Comparison of ENCODE assay signal across 7 cellular contexts in the genomic region with DNA sequence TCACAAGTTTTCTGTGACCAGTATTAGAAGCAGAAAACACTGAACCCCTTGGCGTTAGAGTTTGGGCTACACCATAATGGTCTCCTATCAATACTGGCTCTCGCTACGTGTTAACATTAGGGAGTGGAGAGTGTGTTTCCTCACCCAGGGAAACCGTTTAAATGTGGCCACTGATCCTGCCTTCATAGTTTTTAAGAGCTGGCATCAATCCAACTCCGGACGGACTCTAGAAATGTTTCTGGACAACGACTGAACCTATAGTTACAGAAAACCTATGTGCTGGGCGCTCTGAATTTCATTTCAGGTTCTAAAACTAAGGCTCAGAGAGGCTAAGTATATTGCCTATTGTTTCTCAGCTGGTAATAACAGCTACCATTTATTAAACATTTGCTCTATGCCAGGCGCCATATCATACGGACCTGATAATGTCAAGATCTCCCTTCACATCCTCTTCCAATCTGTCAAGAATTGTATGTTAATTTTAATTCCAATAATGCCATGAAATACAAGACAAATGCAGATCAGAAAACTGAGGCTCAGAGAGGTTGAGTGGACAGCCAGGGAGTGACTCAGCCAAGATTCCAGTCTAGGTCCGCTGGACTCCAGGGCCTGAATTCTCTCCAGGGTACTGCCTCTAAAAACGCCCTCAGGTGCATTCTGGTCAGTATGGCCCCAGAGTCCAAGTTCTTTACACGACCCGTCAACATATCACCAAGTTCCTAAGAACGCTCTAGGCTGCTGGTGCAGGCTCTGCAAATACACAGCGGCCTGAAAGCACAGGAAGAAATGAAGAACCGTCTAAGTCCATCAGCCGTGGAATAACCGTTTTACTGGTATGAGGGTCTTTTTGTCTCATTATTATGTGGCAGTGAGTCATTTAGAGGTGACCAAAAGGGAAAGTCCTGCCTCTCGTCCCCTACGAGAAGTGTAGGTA. TPM values are rescaled to one million over a fixed set of nuclear protein-coding genes. Genes with fewer than 3 reads are reported as not detected.
DNase-seq lines count a peak whose midpoint lies in the region; ATAC-seq, FAIRE-seq and TF ChIP-seq lines count a peak whose summit lies in the region.

No MANE protein-coding gene starts in this region.

- H3K9me3 Mint-ChIP-seq in astrocyte (ENCODE audit: unreplicated experiment): no peaks in the 10 kb centered on the region

- H3K4me1 ChIP-seq in astrocyte (ENCODE audit: insufficient read depth, low read length) (peaks cover 26% of the 10 kb centered on the region), spleen (peaks cover 0 to 61% (median 41%) of the 10 kb centered on the region in 6 donors)

- H3K9me3 ChIP-seq in KOPT-K1 (ENCODE audit: insufficient read depth, low read length, poor library complexity, severe bottlenecking) (no peaks in the 10 kb centered on the region), astrocyte (ENCODE audit: insufficient read depth, low read depth, low read length) (no peaks in the 10 kb centered on the region), spleen (no peaks in the 10 kb centered on the region)

- H3K4me3 Mint-ChIP-seq in astrocyte (ENCODE audit: unreplicated experiment): peak overlapping the region; percentile 92

- peak overlapping the region; percentile 99 for H3K27ac Mint-ChIP-seq in astrocyte (ENCODE audit: unreplicated experiment)

- intact Hi-C loops in spleen (cut with DNase I; ENCODE audit: low total_unique reads): loop anchor here (5.0 kb wide), 1 partner anchor 75 kb away; no protein-coding TSS in a partner anchor

- H3K27ac ChIP-seq in KOPT-K1 (ENCODE audit: low read depth, low read length, poor library complexity, severe bottlenecking): peak overlapping the region; percentile 97
- H3K27ac ChIP-seq in astrocyte (ENCODE audit: low read depth, low read length): peak overlapping the region; percentile 95
- H3K27ac ChIP-seq in spleen: peak overlapping the region; percentile 90 to 99 (median 98)

- TF ChIP-seq CTCF in astrocyte (IDR thresholded peaks at IDR 0.05; ENCODE audit: insufficient read depth, low read depth, low read length) (no peak), spleen (IDR thresholded peaks at IDR 0.05 in 8 of 11, conservative IDR thresholded peaks at IDR 0.05 in 3 of 11) (peak in 1 of 11 experiments; percentile 17)

- H3K79me2 ChIP-seq in astrocyte (ENCODE audit: insufficient read depth, low read length): peaks cover 35% of the 10 kb centered on the region

- no peak for TF ChIP-seq POLR2A in spleen (IDR thresholded peaks at IDR 0.05)

- DNase-seq in astrocyte (ENCODE audit: low read depth): peak; percentile 42
- DNase-seq in iPS-NIHi11 (ENCODE audit: low spot score): peak; percentile 9
- DNase-seq in spleen: no peak
- DNase-seq in COLO829 (ENCODE audit: low spot score): no peak

- no peaks in the 10 kb centered on the region for H3K27me3 Mint-ChIP-seq in astrocyte (ENCODE audit: low read depth, unreplicated experiment)

- H3K4me1 Mint-ChIP-seq in astrocyte (ENCODE audit: low read depth, unreplicated experiment): peaks cover 20% of the 10 kb centered on the region

- no peak for FAIRE-seq in astrocyte (lab: Jason Lieb, UNC)

- H3K36me3 Mint-ChIP-seq in astrocyte (ENCODE audit: low read depth, unreplicated experiment): no peaks in the 10 kb centered on the region

- ATAC-seq in HG02885 (IDR thresholded peaks at IDR 0.05; ENCODE audit: poor library complexity, unreplicated experiment): no peak

- 12 to 23% (median 15%) methylated on average over 19 to 21 of the region's 21 CpGs for WGBS in spleen, 5 donors

- H3K27me3 ChIP-seq in astrocyte (ENCODE audit: insufficient read depth, low read length) (no peaks in the 10 kb centered on the region), spleen (replicated peaks in 1 of 7) (no peaks in the 10 kb centered on the region)

- peak overlapping the region; percentile 62 for H3K4me3 ChIP-seq in GM08714 (ENCODE audit: low read length)
- peak overlapping the region; percentile 73 for H3K4me3 ChIP-seq in astrocyte (ENCODE audit: insufficient read depth, low read depth, low read length)
- H3K4me3 ChIP-seq in spleen: peak overlapping the region; percentile 54 to 97 (median 91)

- peaks cover 32% of the 10 kb centered on the region for H4K20me1 ChIP-seq in astrocyte (ENCODE audit: insufficient read depth, low read length)

- H2AFZ ChIP-seq in astrocyte (ENCODE audit: low read depth, low read length): peak overlapping the region; percentile 72

- peak overlapping the region; percentile 91 for H3K4me2 ChIP-seq in astrocyte (ENCODE audit: low read length)

- H3K36me3 ChIP-seq in KOPT-K1 (ENCODE audit: insufficient read depth, low read length) (0 out of 2 replicates have a peak, but pooled peaks cover 9% of the 10 kb centered on the region), astrocyte (ENCODE audit: insufficient read depth, low read length) (no peaks in the 10 kb centered on the region), spleen (no peaks in the 10 kb centered on the region)

- peak overlapping the region; percentile 90 for H3K9ac ChIP-seq in astrocyte (ENCODE audit: low read length)

RNA-seq across cellular contexts. Expression of gene ASXL1, which starts 0.9 kb away (rescaled TPM):
- total RNA-seq in astrocyte (61.1 and 62.4 TPM in 2 replicates), spleen (100 to 1,000 TPM in 4 of 7 donors, 10 to 100 TPM in 3; 88.2 to 149 (median 101) TPM)
- polyA plus RNA-seq in spleen: 10 to 100 TPM; 14.1 to 33.6 (median 29.4) TPM

Comparison
In these comparisons a context has a peak if more than half of its experiments do, and no peak if none do; other contexts are left out.
1. DNase-seq: peak in astrocyte (single experiment) and iPS-NIHi11 (single experiment); none in spleen (single experiment) and COLO829 (single experiment).
2. Peak in every context shown above with its lines, with median percentiles within 50 percentile points of each other: H3K4me3 ChIP-seq and H3K27ac ChIP-seq.